ENCODE assay signal across 10 cellular contexts in genomic region chr7:90312745-90313144, GRCh38. TPM values are rescaled to one million over a fixed set of nuclear protein-coding genes. Genes with fewer than 3 reads are reported as not detected.
DNase-seq lines count a peak whose midpoint lies in the region; ATAC-seq, FAIRE-seq and TF ChIP-seq lines count a peak whose summit lies in the region.
"Had no signal": no experiment of that assay in that cellular context is flagged by ENCODE, and none has a peak within 500 bp of the region (broad histone marks: within the 10 kb centered on the region; RNA-seq: fewer than 3 reads in every experiment).

No MANE protein-coding gene starts in this region.

- H3K27me3 ChIP-seq in Karpas-422 (ENCODE audit: low read length) (no peaks in the 10 kb centered on the region), astrocyte (ENCODE audit: insufficient read depth, low read length) (no peaks in the 10 kb centered on the region), liver (ENCODE audit: control insufficient read depth in 4 of 4, insufficient read depth in 4 of 4, low read length in 3 of 4) (peaks cover 0 to 3% (median under 1%) of the 10 kb centered on the region in 4 donors), SJCRH30 (no peaks in the 10 kb centered on the region), heart left ventricle (peaks cover 0 to 10% (median 0%) of the 10 kb centered on the region in 9 donors)

- no peak overlapping the region for H2AFZ ChIP-seq in Karpas-422 (ENCODE audit: low read length)
- H2AFZ ChIP-seq in astrocyte (ENCODE audit: low read depth, low read length) = no peak overlapping the region

- TF ChIP-seq CTCF in astrocyte (IDR thresholded peaks at IDR 0.05; ENCODE audit: insufficient read depth, low read depth, low read length) = peak; percentile 22
- no peak for TF ChIP-seq CTCF in liver (IDR thresholded peaks at IDR 0.05; ENCODE audit: low read depth, low read length, missing input control)
- peak in 6 of 12 donors; percentile 6 to 37 (median 23) for TF ChIP-seq CTCF in heart left ventricle (IDR thresholded peaks at IDR 0.05)

- H3K9ac ChIP-seq in Karpas-422 (ENCODE audit: low read length) = no peak overlapping the region
- H3K9ac ChIP-seq in astrocyte (ENCODE audit: low read length) = no peak overlapping the region
- no peak overlapping the region for H3K9ac ChIP-seq in liver (ENCODE audit: low read depth in 1 of 2, low read length in 2 of 2)

- no peak overlapping the region for H3K4me2 ChIP-seq in Karpas-422 (ENCODE audit: low read depth, low read length, poor library complexity, severe bottlenecking)
- H3K4me2 ChIP-seq in astrocyte (ENCODE audit: low read length) = no peak overlapping the region

- H3K36me3 ChIP-seq in Karpas-422 (ENCODE audit: insufficient read depth, low read length) (no peaks in the 10 kb centered on the region), astrocyte (ENCODE audit: insufficient read depth, low read length) (no peaks in the 10 kb centered on the region), liver (ENCODE audit: control insufficient read depth in 4 of 4, insufficient read depth in 3 of 4, low read depth in 1 of 4, low read length in 3 of 4) (peaks cover 0 to 3% (median 0%) of the 10 kb centered on the region in 4 donors), SJCRH30 (no peaks in the 10 kb centered on the region; the same call in 1 of the 2 replicates), heart left ventricle (peaks cover 0 to 24% (median 4%) of the 10 kb centered on the region in 9 donors)

- in situ Hi-C loops in G401 (cut with HindIII; ENCODE audit: low sequenced_read_pairs) = no loop called here

- DNase-seq in G401 (ENCODE audit: low spot score) = peak; percentile 19
- peak; percentile 52 for DNase-seq in Karpas-422
- peak; percentile 10 for DNase-seq in astrocyte (ENCODE audit: low read depth)
- DNase-seq in SJCRH30 = no peak
- no peak for DNase-seq in heart left ventricle
- no peak for DNase-seq in activated effector memory CD4-positive, alpha-beta T cell treated with Interleukin-2 at 50 U/mL for 16 hours
- DNase-seq in activated CD4-positive, alpha-beta T cell treated with anti-CD3 and anti-CD28 coated beads, Interleukin-2, amount 50 U/mL, for 4 hours = no peak
- DNase-seq: activated CD4-positive, alpha-beta T cell treated with anti-CD3 and anti-CD28 coated beads for 48 hours; NCI-H524 treated with DMSO at 0.1 percent for 48 hours had no signal

- H3K36me3 Mint-ChIP-seq in astrocyte (ENCODE audit: low read depth, unreplicated experiment) = no peaks in the 10 kb centered on the region

- peaks cover 2% of the 10 kb centered on the region for H3K4me1 Mint-ChIP-seq in astrocyte (ENCODE audit: low read depth, unreplicated experiment)

- TF ChIP-seq POLR2A in heart left ventricle (IDR thresholded peaks at IDR 0.05) = no peak

- H3K4me3 ChIP-seq in Karpas-422 (ENCODE audit: low read length) (no peak overlapping the region), astrocyte (ENCODE audit: insufficient read depth, low read depth, low read length) (no peak overlapping the region), liver (ENCODE audit: low read depth in 1 of 3, low read length in 3 of 3) (no peak overlapping the region), SJCRH30 (no peak overlapping the region), heart left ventricle (no peak overlapping the region)

- no peak for ATAC-seq in heart left ventricle

- H3K9me3 ChIP-seq in Karpas-422 (ENCODE audit: low read length) = no peaks in the 10 kb centered on the region
- no peaks in the 10 kb centered on the region for H3K9me3 ChIP-seq in astrocyte (ENCODE audit: insufficient read depth, low read depth, low read length)
- H3K9me3 ChIP-seq in liver (ENCODE audit: control insufficient read depth in 4 of 4, low read length in 3 of 4) = no peaks in the 10 kb centered on the region
- H3K9me3 ChIP-seq in SJCRH30 (replicated peaks) = no peaks in the 10 kb centered on the region
- H3K9me3 ChIP-seq in heart left ventricle = no peaks in the 10 kb centered on the region

- H3K27ac Mint-ChIP-seq in astrocyte (ENCODE audit: unreplicated experiment) = no peak overlapping the region

- H3K4me1 ChIP-seq in Karpas-422 (ENCODE audit: low read length) (no peaks in the 10 kb centered on the region), astrocyte (ENCODE audit: insufficient read depth, low read length) (no peaks in the 10 kb centered on the region), liver (ENCODE audit: control insufficient read depth in 4 of 4, insufficient read depth in 4 of 4, low read length in 3 of 4) (peaks cover 0 to 6% (median 2%) of the 10 kb centered on the region in 4 donors), SJCRH30 (no peaks in the 10 kb centered on the region), heart left ventricle (no peaks in the 10 kb centered on the region)

- no peak overlapping the region for H3K27ac ChIP-seq in Karpas-422 (ENCODE audit: low read length)
- no peak overlapping the region for H3K27ac ChIP-seq in astrocyte (ENCODE audit: low read depth, low read length)
- H3K27ac ChIP-seq in liver (ENCODE audit: low read depth in 1 of 2, low read length in 2 of 2) = no peak overlapping the region
- no peak overlapping the region for H3K27ac ChIP-seq in SJCRH30
- no peak overlapping the region for H3K27ac ChIP-seq in heart left ventricle

- H3K79me2 ChIP-seq in Karpas-422 (ENCODE audit: low read length) = no peaks in the 10 kb centered on the region
- H3K79me2 ChIP-seq in astrocyte (ENCODE audit: insufficient read depth, low read length) = no peaks in the 10 kb centered on the region

- no peaks in the 10 kb centered on the region for H4K20me1 ChIP-seq in Karpas-422 (ENCODE audit: insufficient read depth, low read depth, low read length)
- H4K20me1 ChIP-seq in astrocyte (ENCODE audit: insufficient read depth, low read length) = no peaks in the 10 kb centered on the region

- H3K27me3 Mint-ChIP-seq in astrocyte (ENCODE audit: low read depth, unreplicated experiment) = no peaks in the 10 kb centered on the region

- WGBS in liver = 94% methylated on average over 2 of the region's 2 CpGs
- 79 to 89% (median 82%) methylated on average over 2 of the region's 2 CpGs for WGBS in heart left ventricle, 4 donors

- FAIRE-seq in astrocyte (lab: Jason Lieb, UNC) = peak; percentile 47

- H3K4me3 Mint-ChIP-seq in astrocyte (ENCODE audit: unreplicated experiment) = no peak overlapping the region

- no peaks in the 10 kb centered on the region for H3K9me2 ChIP-seq in Karpas-422 (replicated peaks; ENCODE audit: insufficient read depth, low read length)

- TF ChIP-seq RAD21 in liver (IDR thresholded peaks at IDR 0.05) = peak; percentile 50 to 62

- intact Hi-C loops in heart left ventricle (cut with DNase I) = loop anchor here in 4 of 10 donors (5.0 to 10.0 kb wide), 2 partner anchors 112 to 115 kb away; no protein-coding TSS in a partner anchor

- no peaks in the 10 kb centered on the region for H3K9me3 Mint-ChIP-seq in astrocyte (ENCODE audit: unreplicated experiment)

TF ChIP-seq in liver, 16 proteins besides CTCF, POLR2A, EP300 and RAD21 (continues in another document):
- TF ChIP-seq SP1 (IDR thresholded peaks at IDR 0.05) (no peak), GABPA (IDR thresholded peaks at IDR 0.05 in 1 of 2, conservative IDR thresholded peaks at IDR 0.05 in 1 of 2) (no peak), RXRA (IDR thresholded peaks at IDR 0.05) (no peak), FOXA2 (IDR thresholded peaks at IDR 0.05) (no peak), MAX (IDR thresholded peaks at IDR 0.05) (no peak), EGR1 (IDR thresholded peaks at IDR 0.05; ENCODE audit: low read depth in 2 of 2) (no peak)
- TF ChIP-seq, protein P1, sequence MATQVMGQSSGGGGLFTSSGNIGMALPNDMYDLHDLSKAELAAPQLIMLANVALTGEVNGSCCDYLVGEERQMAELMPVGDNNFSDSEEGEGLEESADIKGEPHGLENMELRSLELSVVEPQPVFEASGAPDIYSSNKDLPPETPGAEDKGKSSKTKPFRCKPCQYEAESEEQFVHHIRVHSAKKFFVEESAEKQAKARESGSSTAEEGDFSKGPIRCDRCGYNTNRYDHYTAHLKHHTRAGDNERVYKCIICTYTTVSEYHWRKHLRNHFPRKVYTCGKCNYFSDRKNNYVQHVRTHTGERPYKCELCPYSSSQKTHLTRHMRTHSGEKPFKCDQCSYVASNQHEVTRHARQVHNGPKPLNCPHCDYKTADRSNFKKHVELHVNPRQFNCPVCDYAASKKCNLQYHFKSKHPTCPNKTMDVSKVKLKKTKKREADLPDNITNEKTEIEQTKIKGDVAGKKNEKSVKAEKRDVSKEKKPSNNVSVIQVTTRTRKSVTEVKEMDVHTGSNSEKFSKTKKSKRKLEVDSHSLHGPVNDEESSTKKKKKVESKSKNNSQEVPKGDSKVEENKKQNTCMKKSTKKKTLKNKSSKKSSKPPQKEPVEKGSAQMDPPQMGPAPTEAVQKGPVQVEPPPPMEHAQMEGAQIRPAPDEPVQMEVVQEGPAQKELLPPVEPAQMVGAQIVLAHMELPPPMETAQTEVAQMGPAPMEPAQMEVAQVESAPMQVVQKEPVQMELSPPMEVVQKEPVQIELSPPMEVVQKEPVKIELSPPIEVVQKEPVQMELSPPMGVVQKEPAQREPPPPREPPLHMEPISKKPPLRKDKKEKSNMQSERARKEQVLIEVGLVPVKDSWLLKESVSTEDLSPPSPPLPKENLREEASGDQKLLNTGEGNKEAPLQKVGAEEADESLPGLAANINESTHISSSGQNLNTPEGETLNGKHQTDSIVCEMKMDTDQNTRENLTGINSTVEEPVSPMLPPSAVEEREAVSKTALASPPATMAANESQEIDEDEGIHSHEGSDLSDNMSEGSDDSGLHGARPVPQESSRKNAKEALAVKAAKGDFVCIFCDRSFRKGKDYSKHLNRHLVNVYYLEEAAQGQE (IDR thresholded peaks at IDR 0.05) = no peak

RNA-seq across cellular contexts. Expression of gene FAM237B, which starts 8.4 kb away (rescaled TPM):
- not detected in 2 replicates for total RNA-seq in G401 (2014; rRNA removed; shearing (Covaris generic))
- total RNA-seq in Karpas-422 (2014; rRNA removed; shearing (Covaris generic); ENCODE audit: low replicate concordance) = not detected in 2 replicates
- not detected in 2 replicates for total RNA-seq in astrocyte
- total RNA-seq in liver = not detected
- polyA plus RNA-seq in liver = not detected
- not detected in 2 replicates for total RNA-seq in SJCRH30 (2014; rRNA removed; shearing (Covaris generic))
- not detected for total RNA-seq in heart left ventricle
- not detected for polyA plus RNA-seq in heart left ventricle

RNA-seq across cellular contexts. Expression of gene GTPBP10, which starts 33.8 kb away (rescaled TPM):
- 9.0 and 15.0 TPM in 2 replicates for total RNA-seq in G401 (2014; rRNA removed; shearing (Covaris generic))
- total RNA-seq in Karpas-422 (2014; rRNA removed; shearing (Covaris generic); ENCODE audit: low replicate concordance) = 15.7 and 26.8 TPM in 2 replicates
- 18.9 and 24.0 TPM in 2 replicates for total RNA-seq in astrocyte
- 10 to 100 TPM in 1 of 2 donors, 1 to 10 TPM in 1; 6.5 to 18.9 TPM for total RNA-seq in liver
- polyA plus RNA-seq in liver = 10 to 100 TPM in 1 of 2 donors, 1 to 10 TPM in 1; 7.2 to 17.3 TPM
- 22.4 and 25.1 TPM in 2 replicates for total RNA-seq in SJCRH30 (2014; rRNA removed; shearing (Covaris generic))
- 10 to 100 TPM in 8 of 9 donors, 1 to 10 TPM in 1; 8.2 to 28.4 (median 20.0) TPM for total RNA-seq in heart left ventricle
- 10 to 100 TPM; 15.5 to 16.8 TPM for polyA plus RNA-seq in heart left ventricle

Comparison
In these comparisons a context has a peak if more than half of its experiments do, and no peak if none do; other contexts are left out.
1. DNase-seq: peak in G401 (single experiment), Karpas-422 (single experiment) and astrocyte (single experiment); none in SJCRH30 (0 of 2), heart left ventricle (0 of 5), activated effector memory CD4-positive, alpha-beta T cell treated with Interleukin-2 at 50 U/mL for 16 hours (single experiment) and activated CD4-positive, alpha-beta T cell treated with anti-CD3 and anti-CD28 coated beads, Interleukin-2, amount 50 U/mL, for 4 hours (0 of 2).